ENCODE assay signal across 8 cellular contexts in the genomic region with DNA sequence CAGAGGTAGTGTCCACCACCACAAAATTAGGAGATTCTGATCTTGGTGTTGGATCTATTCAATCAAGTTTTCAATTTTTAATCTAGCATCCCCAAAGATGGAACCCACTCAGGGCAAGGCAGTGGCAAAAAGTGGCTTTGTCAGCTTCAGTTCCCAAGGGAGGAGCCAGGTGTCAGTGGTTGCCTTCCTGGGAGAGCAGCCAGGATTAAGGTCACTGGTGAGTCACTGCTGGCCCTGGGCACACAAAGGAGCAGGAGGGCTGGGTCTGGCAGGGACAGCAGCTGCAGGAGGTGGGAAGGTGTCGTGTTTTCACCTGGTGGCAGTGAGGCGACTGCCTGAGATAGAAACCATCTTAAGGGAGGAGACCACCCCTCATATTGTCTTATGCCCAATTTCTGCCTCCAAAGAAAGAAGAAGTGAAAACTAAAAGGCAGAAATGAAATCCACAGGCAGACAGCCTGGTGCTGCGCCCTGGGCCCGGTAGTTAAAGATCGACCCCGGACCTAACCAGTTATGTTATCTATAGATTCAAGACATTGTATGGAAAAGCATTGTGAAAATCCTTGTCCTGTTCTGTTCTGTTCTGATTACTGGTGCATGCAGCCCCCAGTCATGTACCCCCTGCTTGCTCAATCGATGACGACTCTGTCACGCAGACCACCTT. TPM values are rescaled to one million over a fixed set of nuclear protein-coding genes. Genes with fewer than 3 reads are reported as not detected.
A peak's percentile ranks its signal among the peaks of the same experiment; 100 is the strongest.
DNase-seq lines count a peak whose midpoint lies in the region; ATAC-seq, FAIRE-seq and TF ChIP-seq lines count a peak whose summit lies in the region.

No MANE protein-coding gene starts in this region.

- intact Hi-C loops in GM12878 (cut with micrococcal nuclease; ENCODE audit: unreplicated experiment) (no loop called here), lower lobe of right lung (cut with DNase I) (no loop called here)

- no peaks in the 10 kb centered on the region for H4K20me1 ChIP-seq in GM12878 (ENCODE audit: control insufficient read depth, insufficient read depth)

- RAD21 ChIA-PET in GM12878 (lab: Charles Lee; ENCODE audit: unreplicated experiment) = no interaction called here

- no peak overlapping the region for H3K4me2 ChIP-seq in GM12878 (ENCODE audit: control insufficient read depth, insufficient read depth)

- H3K9me3 ChIP-seq in GM12878 (replicated peaks; ENCODE audit: control insufficient read depth, insufficient read depth, low read length) = no peaks in the 10 kb centered on the region
- no peaks in the 10 kb centered on the region for H3K9me3 ChIP-seq in lower lobe of right lung

- BruUV-seq in GM12878 (replicated peaks; lab: Mats Ljungman, UMichigan) = no TSS peak

- no peak for TF ChIP-seq EP300 in GM12878 (IDR thresholded peaks at IDR 0.05; ENCODE audit: borderline replicate concordance in 1 of 2, control insufficient read depth in 1 of 2, low read depth in 2 of 2, low read length in 2 of 2)

- in situ Hi-C loops in GM12878 (cut with MboI) = no loop called here

- H3K27me3 ChIP-seq in GM12878 (replicated peaks in 1 of 2; ENCODE audit: control insufficient read depth in 2 of 2, insufficient read depth in 2 of 2, low read length in 1 of 2) (no peaks in the 10 kb centered on the region), lower lobe of right lung (ENCODE audit: low read depth) (no peaks in the 10 kb centered on the region)

- TF ChIP-seq CTCF in GM12878 (IDR thresholded peaks at IDR 0.05 in 2 of 3, conservative IDR thresholded peaks at IDR 0.05 in 1 of 3; ENCODE audit: control insufficient read depth in 2 of 3, extremely low read depth in 1 of 3, insufficient read depth in 1 of 3, low read depth in 3 of 3, low read length in 3 of 3) = no peak
- TF ChIP-seq CTCF in lower lobe of right lung (IDR thresholded peaks at IDR 0.05) = no peak

- no peak for TF ChIP-seq RAD21 in GM12878 (IDR thresholded peaks at IDR 0.05; ENCODE audit: insufficient read depth, low read depth, low read length)

- SMC1A ChIA-PET in GM12878 (lab: Charles Lee; ENCODE audit: uncharacterized antibody, unreplicated experiment) = interaction anchor here (1.1 kb wide), 1 partner anchor 41 kb away, joined by 3 read pairs; no protein-coding TSS in a partner anchor

- no peak overlapping the region for H3K27ac ChIP-seq in GM12878 (ENCODE audit: control insufficient read depth, insufficient read depth)
- H3K27ac ChIP-seq in lower lobe of right lung = no peak overlapping the region

- DNase-seq in DMS79 treated with DMSO at 0.1 percent for 48 hours (lab: John Stamatoyannopoulos, UW) (peak; percentile 55), NCI-H2107 treated with DMSO at 0.1 percent for 48 hours (lab: John Stamatoyannopoulos, UW; ENCODE audit: unreplicated experiment) (peak; percentile 65), GM12878 (ENCODE audit: low read depth, low spot score) (no peak), lower lobe of right lung (peak; percentile 68), DMS114 treated with DMSO at 0.1 percent for 48 hours (lab: John Stamatoyannopoulos, UW; ENCODE audit: unreplicated experiment) (no peak)
- DNase-seq in effector CD8-positive, alpha-beta T cell (lab: John Stamatoyannopoulos, UW) = no peak
- no peak for DNase-seq in stimulated activated CD4-positive, alpha-beta T cell treated with anti-CD3 and anti-CD28 coated beads, Interleukin-1b, Interleukin-23, amount 100 ng/mL, for 48 hours

- TF ChIP-seq POLR2A in GM12878 (IDR thresholded peaks at IDR 0.05; ENCODE audit: low read depth, low read length) = no peak

- H3K79me2 ChIP-seq in GM12878 (ENCODE audit: control insufficient read depth, insufficient read depth, low read length) = no peaks in the 10 kb centered on the region

- POLR2A ChIA-PET in GM12878 (lab: Charles Lee) = interaction anchor here (0.7 to 1.0 kb wide), 2 partner anchors 112 to 119 kb away, joined by 3 read pairs; no protein-coding TSS in a partner anchor

- CTCF ChIA-PET in GM12878 (lab: Yijun Ruan, JAX) = interaction anchor here (0.9 to 1.5 kb wide), 3 partner anchors 9 to 183 kb away, joined by 3 to 4 read pairs (median 3); no protein-coding TSS in a partner anchor

- WGBS in GM12878 (ENCODE audit: insufficient coverage, insufficient replicate concordance, low lambda C conversion rate, missing lambda C conversion rate) = 39% methylated on average over 9 of the region's 9 CpGs

- H3K9ac ChIP-seq in GM12878 (ENCODE audit: control insufficient read depth, insufficient read depth, low read length) = no peak overlapping the region

- no peak for FAIRE-seq in GM12878 (lab: Jason Lieb, UNC)

- no peak overlapping the region for H3K4me3 ChIP-seq in GM12878
- H3K4me3 ChIP-seq in lower lobe of right lung = no peak overlapping the region

- peaks cover 1% of the 10 kb centered on the region; the same call in 1 of the 2 replicates for H3K4me1 ChIP-seq in GM12878 (ENCODE audit: control insufficient read depth, insufficient read depth, low read length)
- peaks cover 7% of the 10 kb centered on the region for H3K4me1 ChIP-seq in lower lobe of right lung

- H2AFZ ChIP-seq in GM12878 (ENCODE audit: control insufficient read depth, low read depth, low read length) = no peak overlapping the region

- no peak; the same call in 2 of the 3 replicates for ATAC-seq in GM12878
- peak; percentile 87 to 92 for ATAC-seq in lower lobe of right lung
- no peak for ATAC-seq in HG03108 (IDR thresholded peaks at IDR 0.05; ENCODE audit: unreplicated experiment)

- H3K36me3 ChIP-seq in GM12878 (ENCODE audit: control insufficient read depth in 2 of 2, insufficient read depth in 2 of 2, low read length in 1 of 2) = no peaks in the 10 kb centered on the region
- no peaks in the 10 kb centered on the region for H3K36me3 ChIP-seq in lower lobe of right lung

TF ChIP-seq in GM12878, 131 proteins besides CTCF, POLR2A, EP300 and RAD21 (continues in another document):
- TF ChIP-seq, protein P1, sequence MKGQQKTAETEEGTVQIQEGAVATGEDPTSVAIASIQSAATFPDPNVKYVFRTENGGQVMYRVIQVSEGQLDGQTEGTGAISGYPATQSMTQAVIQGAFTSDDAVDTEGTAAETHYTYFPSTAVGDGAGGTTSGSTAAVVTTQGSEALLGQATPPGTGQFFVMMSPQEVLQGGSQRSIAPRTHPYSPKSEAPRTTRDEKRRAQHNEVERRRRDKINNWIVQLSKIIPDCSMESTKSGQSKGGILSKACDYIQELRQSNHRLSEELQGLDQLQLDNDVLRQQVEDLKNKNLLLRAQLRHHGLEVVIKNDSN (IDR thresholded peaks at IDR 0.05; ENCODE audit: borderline replicate concordance, extremely low read length, insufficient read depth, low read depth, low read length) = no peak
- TF ChIP-seq, protein P2, sequence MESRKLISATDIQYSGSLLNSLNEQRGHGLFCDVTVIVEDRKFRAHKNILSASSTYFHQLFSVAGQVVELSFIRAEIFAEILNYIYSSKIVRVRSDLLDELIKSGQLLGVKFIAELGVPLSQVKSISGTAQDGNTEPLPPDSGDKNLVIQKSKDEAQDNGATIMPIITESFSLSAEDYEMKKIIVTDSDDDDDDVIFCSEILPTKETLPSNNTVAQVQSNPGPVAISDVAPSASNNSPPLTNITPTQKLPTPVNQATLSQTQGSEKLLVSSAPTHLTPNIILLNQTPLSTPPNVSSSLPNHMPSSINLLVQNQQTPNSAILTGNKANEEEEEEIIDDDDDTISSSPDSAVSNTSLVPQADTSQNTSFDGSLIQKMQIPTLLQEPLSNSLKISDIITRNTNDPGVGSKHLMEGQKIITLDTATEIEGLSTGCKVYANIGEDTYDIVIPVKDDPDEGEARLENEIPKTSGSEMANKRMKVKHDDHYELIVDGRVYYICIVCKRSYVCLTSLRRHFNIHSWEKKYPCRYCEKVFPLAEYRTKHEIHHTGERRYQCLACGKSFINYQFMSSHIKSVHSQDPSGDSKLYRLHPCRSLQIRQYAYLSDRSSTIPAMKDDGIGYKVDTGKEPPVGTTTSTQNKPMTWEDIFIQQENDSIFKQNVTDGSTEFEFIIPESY (IDR thresholded peaks at IDR 0.05) = no peak
- TF ChIP-seq TARDBP (IDR thresholded peaks at IDR 0.05; ENCODE audit: borderline replicate concordance) (no peak), SUPT20H (IDR thresholded peaks at IDR 0.05; ENCODE audit: borderline replicate concordance, control insufficient read depth, low read depth, low read length) (no peak), SPI1 (IDR thresholded peaks at IDR 0.05; ENCODE audit: borderline replicate concordance, insufficient read depth, low read depth, low read length) (0 out of 2 replicates have a peak, but pooled peaks have one; percentile 19)
- TF ChIP-seq, protein P3, sequence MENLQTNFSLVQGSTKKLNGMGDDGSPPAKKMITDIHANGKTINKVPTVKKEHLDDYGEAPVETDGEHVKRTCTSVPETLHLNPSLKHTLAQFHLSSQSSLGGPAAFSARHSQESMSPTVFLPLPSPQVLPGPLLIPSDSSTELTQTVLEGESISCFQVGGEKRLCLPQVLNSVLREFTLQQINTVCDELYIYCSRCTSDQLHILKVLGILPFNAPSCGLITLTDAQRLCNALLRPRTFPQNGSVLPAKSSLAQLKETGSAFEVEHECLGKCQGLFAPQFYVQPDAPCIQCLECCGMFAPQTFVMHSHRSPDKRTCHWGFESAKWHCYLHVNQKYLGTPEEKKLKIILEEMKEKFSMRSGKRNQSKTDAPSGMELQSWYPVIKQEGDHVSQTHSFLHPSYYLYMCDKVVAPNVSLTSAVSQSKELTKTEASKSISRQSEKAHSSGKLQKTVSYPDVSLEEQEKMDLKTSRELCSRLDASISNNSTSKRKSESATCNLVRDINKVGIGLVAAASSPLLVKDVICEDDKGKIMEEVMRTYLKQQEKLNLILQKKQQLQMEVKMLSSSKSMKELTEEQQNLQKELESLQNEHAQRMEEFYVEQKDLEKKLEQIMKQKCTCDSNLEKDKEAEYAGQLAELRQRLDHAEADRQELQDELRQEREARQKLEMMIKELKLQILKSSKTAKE (IDR thresholded peaks at IDR 0.05; ENCODE audit: low read depth, poor library complexity, severe bottlenecking) = no peak

RNA-seq across cellular contexts. Expression of a gene that starts 5.9 kb away (rescaled TPM):
- 10.9 and 13.4 TPM in 2 replicates for total RNA-seq in GM12878 (2013; cell fraction: nucleolus; rRNA removed)
- total RNA-seq in GM12878 (2014; rRNA removed) = 2.1 and 2.9 TPM in 2 replicates
- total RNA-seq in GM12878 (2014; rRNA removed; fragmentation: Illumina TruSeq; extraction: Trizol) = 1.2 and 1.5 TPM in 2 replicates
- total RNA-seq in GM12878 (2021) = 2.5 and 2.7 TPM in 2 replicates
- 0.52 TPM for polyA plus RNA-seq in GM12878 (2011; ENCODE audit: low read depth)
- polyA plus RNA-seq in GM12878 (2011; rRNA removed) = 0.89 and 2.4 TPM in 2 replicates
- 3.2 and 4.9 TPM in 2 replicates for polyA plus RNA-seq in GM12878 (2011; cell fraction: cytosol; rRNA removed)
- 7.3 and 12.1 TPM in 2 replicates for polyA plus RNA-seq in GM12878 (2011; cell fraction: nucleus; rRNA removed)
- polyA plus RNA-seq in GM12878 (2012) = 0.95 and 1.3 TPM in 2 replicates
- polyA plus RNA-seq in GM12878 (2014; fragmentation: Illumina TruSeq; extraction: Trizol) = 0.19 and 1.1 TPM in 2 replicates
- under 1 TPM in 1 of 2 experiments, not detected in 1; 0.04 TPM for polyA plus RNA-seq in GM12878 (2014; fragmentation: Nextera tagmentation; extraction: Ambion mirVana)
- polyA plus RNA-seq in GM12878 (2014; rRNA removed) = 3.0 and 3.1 TPM in 2 replicates
- polyA plus RNA-seq in GM12878 (2016; fragmentation: Nextera tagmentation; extraction: Ambion mirVana) = 1 to 10 TPM; 2.0 to 2.1 TPM
- 2.0 and 4.1 TPM in 2 replicates for polyA minus RNA-seq in GM12878 (2011; rRNA and poly(A)+ RNA removed)
- polyA minus RNA-seq in GM12878 (2011; cell fraction: cytosol; rRNA and poly(A)+ RNA removed) = 1.8 and 2.3 TPM in 2 replicates
- 2.8 and 5.5 TPM in 2 replicates for polyA minus RNA-seq in GM12878 (2011; cell fraction: nucleus; rRNA and poly(A)+ RNA removed)
- 3.0 TPM for total RNA-seq in lower lobe of right lung

Comparison
In these comparisons a context has a peak if more than half of its experiments do, and no peak if none do; other contexts are left out.
1. DNase-seq: peak in DMS79 treated with DMSO at 0.1 percent for 48 hours (single experiment), NCI-H2107 treated with DMSO at 0.1 percent for 48 hours (single experiment) and lower lobe of right lung (single experiment); none in GM12878 (single experiment), DMS114 treated with DMSO at 0.1 percent for 48 hours (single experiment), effector CD8-positive, alpha-beta T cell (single experiment) and stimulated activated CD4-positive, alpha-beta T cell treated with anti-CD3 and anti-CD28 coated beads, Interleukin-1b, Interleukin-23, amount 100 ng/mL, for 48 hours (single experiment).
2. ATAC-seq: peak in lower lobe of right lung (2 of 2); none in GM12878 (single experiment) and HG03108 (single experiment).